In genomic region chr3:125984951-125985350, GRCh38 we compare ENCODE assay signal across 9 cellular contexts. TPM values are rescaled to one million over a fixed set of nuclear protein-coding genes. Genes with fewer than 3 reads are reported as not detected.
A peak's percentile ranks its signal among the peaks of the same experiment; 100 is the strongest.
DNase-seq lines count a peak whose midpoint lies in the region; ATAC-seq, FAIRE-seq and TF ChIP-seq lines count a peak whose summit lies in the region.
"Not testable (repeated sequence)": the region's sequence is repeated elsewhere in the genome, so short reads cannot be mapped to it uniquely, and the experiment has no call there.
"Had no signal": no experiment of that assay in that cellular context is flagged by ENCODE, and none has a peak within 500 bp of the region (broad histone marks: within the 10 kb centered on the region; RNA-seq: fewer than 3 reads in every experiment).

No MANE protein-coding gene starts in this region.

- H3F3A ChIP-seq in MM.1S (ENCODE audit: insufficient read depth, low read length) = not testable (repeated sequence)

- not testable (repeated sequence) for H3K27ac ChIP-seq in CD4-positive, alpha-beta T cell (ENCODE audit: low read depth, low read length); MM.1S (ENCODE audit: low read length)

- H3K9ac ChIP-seq in MM.1S (ENCODE audit: low read length) = not testable (repeated sequence)

- H3K9me3 Mint-ChIP-seq in CD4-positive, alpha-beta T cell; WTC11; activated T-cell treated with anti-CD3 and anti-CD28 coated beads, Interleukin-2, amount 50 U/mL, for 72 hours; central memory CD8-positive, alpha-beta T cell; memory B cell: not testable (repeated sequence)

- peak; percentile 82 for ATAC-seq in CD4-positive, alpha-beta T cell (ENCODE audit: poor library complexity)
- peak; percentile 88 for ATAC-seq in WTC11
- peak; percentile 52 to 62 for ATAC-seq in activated T-cell treated with anti-CD3 and anti-CD28 coated beads, Interleukin-2, amount 50 U/mL, for 72 hours (replicated peaks in 1 of 2)
- peak; percentile 94 for ATAC-seq in central memory CD8-positive, alpha-beta T cell (replicated peaks; ENCODE audit: extremely low read depth, poor library complexity, severe bottlenecking)
- ATAC-seq in memory B cell (ENCODE audit: low read depth) = peak; percentile 89
- peak; percentile 36 for ATAC-seq in stimulated activated naive CD8-positive, alpha-beta T cell treated with anti-CD3 and anti-CD28 coated beads, Interleukin-15, Interleukin-2, amounts not matched to agents 100 U/mL and 50 U/mL, for 24 hours

- FAIRE-seq in H54 (lab: Jason Lieb, UNC) = peak; percentile 91

- not testable (repeated sequence) for H3K9me2 ChIP-seq in MM.1S (replicated peaks; ENCODE audit: insufficient read depth, low read length)

- not testable (repeated sequence) for H3K79me2 ChIP-seq in MM.1S (ENCODE audit: low read length)

- not testable (repeated sequence) for H3K27me3 Mint-ChIP-seq in CD4-positive, alpha-beta T cell; activated T-cell treated with anti-CD3 and anti-CD28 coated beads, Interleukin-2, amount 50 U/mL, for 72 hours (ENCODE audit: low read depth); central memory CD8-positive, alpha-beta T cell; memory B cell
- H3K27me3 Mint-ChIP-seq in WTC11 (ENCODE audit: low read depth) = peaks cover 32% of the 10 kb centered on the region

- H2AFZ ChIP-seq in MM.1S (ENCODE audit: low read length) = not testable (repeated sequence)

- POLR2A ChIA-PET in CD4-positive, alpha-beta T cell (lab: Charles Lee); WTC11 (lab: Charles Lee): not testable (repeated sequence)

- intact Hi-C loops in CD4-positive, alpha-beta T cell (cut with DNase I, micrococcal nuclease) = loop anchor here in 1 of 2 experiments (5.0 to 10.0 kb wide), 3 partner anchors 492 to 1687 kb away; partner anchors contain the start of genes ABTB1, CHCHD6 and ZXDC

- not testable (repeated sequence) for DNase-seq in CD4-positive, alpha-beta T cell; H54 (ENCODE audit: insufficient read length, low spot score); MM.1S; WTC11 (ENCODE audit: low spot score); activated T-cell treated with anti-CD3 and anti-CD28 coated beads, Interleukin-2, amount 50 U/mL, for 72 hours; central memory CD8-positive, alpha-beta T cell (ENCODE audit: low spot score in 2 of 2); memory B cell (ENCODE audit: low spot score in 2 of 2); stimulated activated naive CD8-positive, alpha-beta T cell treated with anti-CD3 and anti-CD28 coated beads, Interleukin-15, Interleukin-2, amounts not matched to agents 100 U/mL and 50 U/mL, for 24 hours

- H3K4me3 ChIP-seq in MM.1S (ENCODE audit: low read length) = not testable (repeated sequence)

- not testable (repeated sequence) for H3K9me3 ChIP-seq in CD4-positive, alpha-beta T cell (ENCODE audit: control insufficient read depth, low read length); MM.1S (replicated peaks; ENCODE audit: insufficient read depth, low read length)

- not testable (repeated sequence) for TF ChIP-seq POLR2A in H54 (IDR thresholded peaks at IDR 0.05; ENCODE audit: low read depth, low read length)

- H3K36me3 ChIP-seq in MM.1S (replicated peaks; ENCODE audit: insufficient read depth, low read length) = not testable (repeated sequence)

- H3K27me3 ChIP-seq in CD4-positive, alpha-beta T cell (ENCODE audit: control insufficient read depth, insufficient read depth, low read length); MM.1S (replicated peaks; ENCODE audit: insufficient read depth, low read length): not testable (repeated sequence)

- peaks cover 28% of the 10 kb centered on the region for H3K4me1 Mint-ChIP-seq in CD4-positive, alpha-beta T cell (ENCODE audit: low read depth)
- H3K4me1 Mint-ChIP-seq in WTC11; activated T-cell treated with anti-CD3 and anti-CD28 coated beads, Interleukin-2, amount 50 U/mL, for 72 hours (ENCODE audit: low read depth): not testable (repeated sequence)
- peaks cover 15% of the 10 kb centered on the region for H3K4me1 Mint-ChIP-seq in central memory CD8-positive, alpha-beta T cell
- peaks cover 11% of the 10 kb centered on the region for H3K4me1 Mint-ChIP-seq in memory B cell

- H3K4me1 ChIP-seq in MM.1S (ENCODE audit: low read length) = peaks cover 12% of the 10 kb centered on the region

- H3K4me2 ChIP-seq in MM.1S (ENCODE audit: low read depth, low read length) = 0 out of 2 replicates have a peak overlapping the region, but pooled peaks have one; percentile 1

- not testable (repeated sequence) for H3K4me3 Mint-ChIP-seq in CD4-positive, alpha-beta T cell; WTC11; activated T-cell treated with anti-CD3 and anti-CD28 coated beads, Interleukin-2, amount 50 U/mL, for 72 hours; central memory CD8-positive, alpha-beta T cell; memory B cell

- TF ChIP-seq CTCF in CD4-positive, alpha-beta T cell (IDR thresholded peaks at IDR 0.05); MM.1S (IDR thresholded peaks at IDR 0.05; ENCODE audit: low read length); WTC11 (IDR thresholded peaks at IDR 0.05): not testable (repeated sequence)

- not testable (repeated sequence) for H4K20me1 ChIP-seq in MM.1S (ENCODE audit: insufficient read depth, low read length)

- H3K36me3 Mint-ChIP-seq in CD4-positive, alpha-beta T cell (ENCODE audit: low read depth) = peaks cover 16% of the 10 kb centered on the region
- not testable (repeated sequence) for H3K36me3 Mint-ChIP-seq in WTC11; activated T-cell treated with anti-CD3 and anti-CD28 coated beads, Interleukin-2, amount 50 U/mL, for 72 hours (ENCODE audit: insufficient read depth in 2 of 2); central memory CD8-positive, alpha-beta T cell (ENCODE audit: insufficient read depth); memory B cell

- not testable (repeated sequence) for H3K27ac Mint-ChIP-seq in CD4-positive, alpha-beta T cell; WTC11; activated T-cell treated with anti-CD3 and anti-CD28 coated beads, Interleukin-2, amount 50 U/mL, for 72 hours; central memory CD8-positive, alpha-beta T cell (ENCODE audit: low read depth); memory B cell

- CTCF ChIA-PET in CD4-positive, alpha-beta T cell (lab: Charles Lee); WTC11 (lab: Charles Lee): not testable (repeated sequence)

RNA-seq across cellular contexts. Expression of gene ROPN1B, which starts 16.0 kb away (rescaled TPM):
- under 1 TPM in 1 of 2 experiments, not detected in 1; 0.25 TPM for total RNA-seq in CD4-positive, alpha-beta T cell
- 0.09 to 0.13 TPM in 2 of 3 replicates, not detected in the other for total RNA-seq in WTC11 (2021)
- not detected for total RNA-seq in activated T-cell treated with anti-CD3 and anti-CD28 coated beads, Interleukin-2, amount 50 U/mL, for 72 hours
- total RNA-seq: Caco-2 had no signal

Comparison
In these comparisons a context has a peak if more than half of its experiments do, and no peak if none do; other contexts are left out.
1. ATAC-seq: peak in every context shown above with its lines; median percentile 94 in central memory CD8-positive, alpha-beta T cell; 89 in memory B cell; 88 in WTC11; 82 in CD4-positive, alpha-beta T cell; 57 in activated T-cell treated with anti-CD3 and anti-CD28 coated beads, Interleukin-2, amount 50 U/mL, for 72 hours; 36 in stimulated activated naive CD8-positive, alpha-beta T cell treated with anti-CD3 and anti-CD28 coated beads, Interleukin-15, Interleukin-2, amounts not matched to agents 100 U/mL and 50 U/mL, for 24 hours.